Comparison of ENCODE assay signal across 8 cellular contexts in the genomic region with DNA sequence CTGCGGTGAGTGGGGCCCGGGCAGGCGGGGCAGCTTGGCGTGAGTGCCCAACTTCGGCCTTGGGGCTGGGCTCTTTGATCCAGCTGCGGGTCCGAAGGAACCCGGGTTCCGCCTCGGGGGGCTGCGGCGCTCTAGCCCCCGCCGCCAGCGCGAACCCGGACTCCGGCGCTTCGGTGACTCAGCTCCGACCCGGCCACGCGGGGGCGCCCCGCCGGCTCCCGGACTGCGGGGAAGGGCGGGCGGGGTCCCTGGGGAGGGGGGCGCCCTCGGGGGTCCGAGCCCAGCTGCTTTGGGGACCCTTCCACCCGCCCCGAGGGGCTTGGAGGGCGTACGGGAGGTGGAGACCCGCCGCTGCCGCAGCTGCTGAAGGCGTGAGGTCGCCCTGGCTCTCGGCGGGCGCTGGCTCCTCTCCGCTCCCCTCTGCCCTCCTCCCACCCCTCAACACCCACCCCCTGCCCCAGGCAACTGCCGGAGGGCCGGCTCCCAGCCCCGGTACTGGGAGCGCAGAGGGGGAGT. TPM values are rescaled to one million over a fixed set of nuclear protein-coding genes. Genes with fewer than 3 reads are reported as not detected.
DNase-seq lines count a peak whose midpoint lies in the region; ATAC-seq and TF ChIP-seq lines count a peak whose summit lies in the region.

No MANE protein-coding gene starts in this region.

- CTCF ChIA-PET in HEK293T (lab: Yijun Ruan, JAX) = interaction anchor here (0.6 to 2.3 kb wide), 7 partner anchors 9 to 173 kb away, joined by 3 to 11 read pairs (median 3); no protein-coding TSS in a partner anchor

- POLR2A ChIA-PET in HEK293T (lab: Yijun Ruan, JAX) = interaction anchor here (0.8 to 2.0 kb wide), 12 partner anchors 8 to 153 kb away, joined by 3 to 6 read pairs (median 4); a partner anchor contains a TSS

- H3K4me3 ChIP-seq in ascending aorta = peak overlapping the region; percentile 89 to 90
- H3K4me3 ChIP-seq in iPS-18a (ENCODE audit: low read length) = peak overlapping the region; percentile 57
- peak overlapping the region; percentile 84 for H3K4me3 ChIP-seq in smooth muscle cell

- in situ Hi-C loops in SK-MEL-5 (cut with HindIII; ENCODE audit: low pct_unique_long_range_greater_than_20kb, low sequenced_read_pairs) = no loop called here

- peaks cover 5% of the 10 kb centered on the region for H3F3A ChIP-seq in smooth muscle cell (ENCODE audit: low read depth)

- H3K4me2 ChIP-seq in smooth muscle cell = peak overlapping the region; percentile 99

- H2AFZ ChIP-seq in smooth muscle cell (ENCODE audit: low read depth) = peak overlapping the region; percentile 72

- TF ChIP-seq CTCF in ascending aorta (IDR thresholded peaks at IDR 0.05) = peak in 2 of 3 experiments; percentile 60 to 71
- TF ChIP-seq CTCF in smooth muscle cell (IDR thresholded peaks at IDR 0.05; ENCODE audit: borderline replicate concordance, insufficient read depth, poor library complexity, severe bottlenecking) = peak; percentile 75

- H3K36me3 ChIP-seq in ascending aorta (no peaks in the 10 kb centered on the region), iPS-18a (ENCODE audit: control insufficient read depth, low read depth, low read length) (no peaks in the 10 kb centered on the region), smooth muscle cell (ENCODE audit: low read depth) (no peaks in the 10 kb centered on the region)

- H3K27me3 ChIP-seq in ascending aorta (no peaks in the 10 kb centered on the region), iPS-18a (ENCODE audit: control insufficient read depth, insufficient read depth, low read length) (peaks cover 23% of the 10 kb centered on the region), smooth muscle cell (ENCODE audit: low read depth) (no peaks in the 10 kb centered on the region)

- ATAC-seq in GM18861 (IDR thresholded peaks at IDR 0.05; ENCODE audit: unreplicated experiment) = no peak

- H3K9me3 ChIP-seq in ascending aorta (no peaks in the 10 kb centered on the region), iPS-18a (ENCODE audit: control insufficient read depth, low read depth, low read length) (no peaks in the 10 kb centered on the region), smooth muscle cell (replicated peaks; ENCODE audit: low read depth) (no peaks in the 10 kb centered on the region)

- 3% methylated on average over 14 of the region's 51 CpGs for WGBS in smooth muscle cell (ENCODE audit: low lambda C conversion rate)

- peaks cover 7% of the 10 kb centered on the region for H4K20me1 ChIP-seq in smooth muscle cell (ENCODE audit: low read depth)

- peak overlapping the region; percentile 66 to 85 for H3K27ac ChIP-seq in ascending aorta
- H3K27ac ChIP-seq in iPS-18a (ENCODE audit: low read length) = no peak overlapping the region
- H3K27ac ChIP-seq in smooth muscle cell (ENCODE audit: low read depth) = no peak overlapping the region

- DNase-seq in D341Med (ENCODE audit: low spot score) = peak; percentile 88
- DNase-seq in HEK293T (ENCODE audit: extremely low spot score) = peak; percentile 72
- peak; percentile 26 for DNase-seq in SK-MEL-5 (ENCODE audit: low read depth, low spot score)
- DNase-seq in ascending aorta (ENCODE audit: low spot score in 2 of 2) = peak in 1 of 2 donors; percentile 69
- no peak for DNase-seq in smooth muscle cell (lab: John Stamatoyannopoulos, UW; ENCODE audit: unreplicated experiment)
- DNase-seq in putamen (ENCODE audit: low spot score) = no peak

- H3K4me1 ChIP-seq in ascending aorta (peaks cover 12 to 19% of the 10 kb centered on the region in 2 donors), iPS-18a (ENCODE audit: control insufficient read depth, low read depth, low read length) (peaks cover 7% of the 10 kb centered on the region), smooth muscle cell (ENCODE audit: low read depth) (peaks cover 9% of the 10 kb centered on the region)

- H3K9ac ChIP-seq in iPS-18a (ENCODE audit: low read length) (peak overlapping the region; percentile 12), smooth muscle cell (ENCODE audit: low read depth) (peak overlapping the region; percentile 34)

- intact Hi-C loops in ascending aorta (cut with DNase I) = loop anchor here (5.0 to 10.0 kb wide), 4 partner anchors 94 to 442 kb away; a partner anchor contains a TSS

- peaks cover 13% of the 10 kb centered on the region for H3K79me2 ChIP-seq in smooth muscle cell (ENCODE audit: low read depth)

TF ChIP-seq in HEK293T, 16 proteins besides CTCF, POLR2A, EP300 and RAD21:
- TF ChIP-seq TARDBP (IDR thresholded peaks at IDR 0.05) = no peak
- no peak for TF ChIP-seq ZNF384 (IDR thresholded peaks at IDR 0.05)
- no peak for TF ChIP-seq LEF1 (IDR thresholded peaks at IDR 0.05; ENCODE audit: borderline replicate concordance)
- TF ChIP-seq SP1 (IDR thresholded peaks at IDR 0.05) = no peak
- no peak for TF ChIP-seq FOXA1 (IDR thresholded peaks at IDR 0.05)
- TF ChIP-seq BHLHE40 (IDR thresholded peaks at IDR 0.05; ENCODE audit: borderline replicate concordance) = no peak
- TF ChIP-seq FOXM1 (IDR thresholded peaks at IDR 0.05; ENCODE audit: borderline replicate concordance) = no peak
- TF ChIP-seq ELF4 (IDR thresholded peaks at IDR 0.05) = no peak
- TF ChIP-seq FOXK2 (IDR thresholded peaks at IDR 0.05) = no peak
- no peak for TF ChIP-seq ARNT (IDR thresholded peaks at IDR 0.05)
- no peak for TF ChIP-seq L3MBTL2 (conservative IDR thresholded peaks at IDR 0.05)
- TF ChIP-seq SUZ12 (IDR thresholded peaks at IDR 0.05) = no peak
- no peak for TF ChIP-seq CTBP1 (IDR thresholded peaks at IDR 0.05; ENCODE audit: borderline replicate concordance)
- TF ChIP-seq HDGF (IDR thresholded peaks at IDR 0.05; ENCODE audit: borderline replicate concordance) = no peak

RNA-seq across cellular contexts. Expression of a gene that starts 0.5 kb away (rescaled TPM):
- total RNA-seq in SK-MEL-5 (2014; rRNA removed; shearing (Covaris generic)) = 22.0 and 26.9 TPM in 2 replicates
- polyA plus RNA-seq in SK-MEL-5 (2015; cell fraction: cytosol; rRNA removed) = 47.3 and 47.7 TPM in 2 replicates
- 16.1 and 18.8 TPM in 2 replicates for polyA plus RNA-seq in SK-MEL-5 (2015; cell fraction: nucleus; rRNA removed)
- total RNA-seq in ascending aorta = 36.6 TPM
- total RNA-seq in smooth muscle cell = 18.2 and 19.3 TPM in 2 replicates
- polyA plus RNA-seq in smooth muscle cell = 19.8 and 27.2 TPM in 2 replicates

Comparison
In these comparisons a context has a peak if more than half of its experiments do, and no peak if none do; other contexts are left out.
1. DNase-seq: peak in D341Med (single experiment), HEK293T (single experiment) and SK-MEL-5 (single experiment); none in smooth muscle cell (single experiment) and putamen (single experiment).
2. H3K27ac ChIP-seq: peak in ascending aorta (2 of 2); none in iPS-18a (single experiment) and smooth muscle cell (single experiment).
3. Peak in every context shown above with its lines, with median percentiles within 50 percentile points of each other: H3K4me3 ChIP-seq.